Comparison of ENCODE assay signal across 9 cellular contexts in genomic region chr11:104609297-104609696, GRCh38.
DNase-seq lines count a peak whose midpoint lies in the region; ATAC-seq and TF ChIP-seq lines count a peak whose summit lies in the region.
"Had no signal": no experiment of that assay in that cellular context is flagged by ENCODE, and none has a peak within 500 bp of the region (broad histone marks: within the 10 kb centered on the region; RNA-seq: fewer than 3 reads in every experiment).

No MANE protein-coding gene starts in this region.

- 0 out of 2 replicates have a peak, but pooled peaks cover 3% of the 10 kb centered on the region for H3K9me3 ChIP-seq in Panc1 (ENCODE audit: control insufficient read depth, insufficient read depth, low read depth, low read length)

- no peaks in the 10 kb centered on the region for H3K4me1 ChIP-seq in Panc1 (ENCODE audit: control insufficient read depth, insufficient read depth, low read length)

- H3K9me3 Mint-ChIP-seq in activated naive CD8-positive, alpha-beta T cell treated with anti-CD3 and anti-CD28 coated beads, Interleukin-2, amount 10 ng/mL, durations not matched to agents 7 days and 5 days: no peaks in the 10 kb centered on the region

- H3K36me3 ChIP-seq in Panc1 (ENCODE audit: control insufficient read depth, insufficient read depth, low read length): no peaks in the 10 kb centered on the region

- peaks cover 2% of the 10 kb centered on the region for H3K36me3 Mint-ChIP-seq in activated naive CD8-positive, alpha-beta T cell treated with anti-CD3 and anti-CD28 coated beads, Interleukin-2, amount 10 ng/mL, durations not matched to agents 7 days and 5 days
- H3K36me3 Mint-ChIP-seq: activated naive CD8-positive, alpha-beta T cell had no signal

- peaks cover 9% of the 10 kb centered on the region for H3K4me1 Mint-ChIP-seq in activated naive CD8-positive, alpha-beta T cell treated with anti-CD3 and anti-CD28 coated beads, Interleukin-2, amount 10 ng/mL, durations not matched to agents 7 days and 5 days

- H3K4me3 Mint-ChIP-seq in activated naive CD8-positive, alpha-beta T cell treated with anti-CD3 and anti-CD28 coated beads, Interleukin-2, amount 10 ng/mL, durations not matched to agents 7 days and 5 days: no peak overlapping the region
- H3K4me3 Mint-ChIP-seq: activated naive CD8-positive, alpha-beta T cell had no signal

- CTCF ChIA-PET in Panc1 (lab: Charles Lee): no interaction called here

- in situ Hi-C loops in Panc1 (cut with HindIII; ENCODE audit: low pct_unique_long_range_greater_than_20kb, low sequenced_read_pairs): no loop called here

- peak overlapping the region; percentile 56 for H3K27ac Mint-ChIP-seq in activated naive CD8-positive, alpha-beta T cell treated with anti-CD3 and anti-CD28 coated beads, Interleukin-2, amount 10 ng/mL, durations not matched to agents 7 days and 5 days
- H3K27ac Mint-ChIP-seq: activated naive CD8-positive, alpha-beta T cell had no signal

- no TSS peak for BruUV-seq in Panc1 (replicated peaks; lab: Mats Ljungman, UMichigan)

- no peak overlapping the region for H3K27ac ChIP-seq in Panc1 (ENCODE audit: low read length)

- H3K27me3 ChIP-seq in Panc1 (ENCODE audit: control insufficient read depth, insufficient read depth, low read length): no peaks in the 10 kb centered on the region

- DNase-seq in DMS114 treated with DMSO at 0.1 percent for 48 hours (lab: John Stamatoyannopoulos, UW; ENCODE audit: unreplicated experiment) (peak; percentile 3), Panc1 (ENCODE audit: low read depth, low spot score) (no peak), left ventricle myocardium superior (no peak), retinal pigment epithelial cell (ENCODE audit: low read depth) (peak; percentile 52), T-helper 9 cell (no peak)
- no peak for DNase-seq in activated naive CD8-positive, alpha-beta T cell treated with anti-CD3 and anti-CD28 coated beads, Interleukin-2, amount 10 ng/mL, durations not matched to agents 7 days and 5 days

- ATAC-seq in GM19467 (IDR thresholded peaks at IDR 0.05; ENCODE audit: unreplicated experiment) (peak; percentile 89), HG03469 (IDR thresholded peaks at IDR 0.05; ENCODE audit: unreplicated experiment) (peak; percentile 96), Panc1 (peak; percentile 72; the same call in 1 of the 2 replicates), left ventricle myocardium superior (peak; percentile 84)
- peak; percentile 98 for ATAC-seq in activated naive CD8-positive, alpha-beta T cell treated with anti-CD3 and anti-CD28 coated beads, Interleukin-2, amount 10 ng/mL, durations not matched to agents 7 days and 5 days (ENCODE audit: low read depth)

- H3K4me3 ChIP-seq in Panc1 (ENCODE audit: low read depth in 2 of 2, low read length in 2 of 2) (no peak overlapping the region), retinal pigment epithelial cell (ENCODE audit: low read length) (no peak overlapping the region)

- H3K27me3 Mint-ChIP-seq in activated naive CD8-positive, alpha-beta T cell treated with anti-CD3 and anti-CD28 coated beads, Interleukin-2, amount 10 ng/mL, durations not matched to agents 7 days and 5 days: no peaks in the 10 kb centered on the region

- POLR2A ChIA-PET in Panc1 (lab: Charles Lee): no interaction called here
- POLR2A ChIA-PET in activated naive CD8-positive, alpha-beta T cell treated with anti-CD3 and anti-CD28 coated beads, Interleukin-2, amount 10 ng/mL, durations not matched to agents 7 days and 5 days (lab: Charles Lee): no interaction called here

- peak; percentile 67 for TF ChIP-seq CTCF in Panc1 (IDR thresholded peaks at IDR 0.05)
- TF ChIP-seq CTCF in retinal pigment epithelial cell (conservative IDR thresholded peaks at IDR 0.05; ENCODE audit: low read depth, low read length): peak; percentile 84

- intact Hi-C loops in Panc1 (cut with micrococcal nuclease; ENCODE audit: unreplicated experiment): no loop called here
- intact Hi-C loops in left ventricle myocardium superior (cut with micrococcal nuclease): no loop called here

Comparison
In these comparisons a context has a peak if more than half of its experiments do, and no peak if none do; other contexts are left out.
1. DNase-seq: peak in DMS114 treated with DMSO at 0.1 percent for 48 hours (single experiment) and retinal pigment epithelial cell (single experiment); none in Panc1 (single experiment), activated naive CD8-positive, alpha-beta T cell treated with anti-CD3 and anti-CD28 coated beads, Interleukin-2, amount 10 ng/mL, durations not matched to agents 7 days and 5 days (single experiment), left ventricle myocardium superior (single experiment) and T-helper 9 cell (single experiment).
2. Peak in every context shown above with its lines, with median percentiles within 50 percentile points of each other: ATAC-seq.